Comparison of ENCODE assay signal across 16 cellular contexts in genomic region chr1:65469889-65470340, GRCh38. TPM values are rescaled to one million over a fixed set of nuclear protein-coding genes. Genes with fewer than 3 reads are reported as not detected.
DNase-seq lines count a peak whose midpoint lies in the region; ATAC-seq and TF ChIP-seq lines count a peak whose summit lies in the region.
"Had no signal": no experiment of that assay in that cellular context is flagged by ENCODE, and none has a peak within 500 bp of the region (broad histone marks: within the 10 kb centered on the region; RNA-seq: fewer than 3 reads in every experiment).

No MANE protein-coding gene starts in this region.

- H3K27me3 ChIP-seq in cardiac muscle cell (no peaks in the 10 kb centered on the region), brain microvascular endothelial cell (replicated peaks) (no peaks in the 10 kb centered on the region), left lung (no peaks in the 10 kb centered on the region), H7 (ENCODE audit: control insufficient read depth, insufficient read depth, low read length) (no peaks in the 10 kb centered on the region)

- H3K36me3 ChIP-seq in cardiac muscle cell = no peaks in the 10 kb centered on the region
- no peaks in the 10 kb centered on the region for H3K36me3 ChIP-seq in brain microvascular endothelial cell (replicated peaks)
- no peaks in the 10 kb centered on the region for H3K36me3 ChIP-seq in left lung
- H3K36me3 ChIP-seq in H7 (replicated peaks; ENCODE audit: control insufficient read depth, insufficient read depth, low read length) = no peaks in the 10 kb centered on the region

- H3K4me3 Mint-ChIP-seq in activated T-cell treated with anti-CD3 and anti-CD28 coated beads, Interleukin-2, amount 50 U/mL, for 4 hours = no peak overlapping the region
- H3K4me3 Mint-ChIP-seq: activated CD8-positive, alpha-beta memory T cell treated with anti-CD3 and anti-CD28 coated beads, Interleukin-2, amount 10 ng/mL, durations not matched to agents 7 days and 5 days; activated naive CD8-positive, alpha-beta T cell treated with anti-CD3 and anti-CD28 coated beads, Interleukin-2, amount 10 ng/mL, durations not matched to agents 7 days and 5 days had no signal

- H3K4me1 ChIP-seq in cardiac muscle cell (ENCODE audit: low read depth) (peaks cover 25% of the 10 kb centered on the region), left lung (peaks cover 0 to 9% of the 10 kb centered on the region in 2 donors)

- peak; percentile 1 to 84 for DNase-seq in cardiac muscle cell (ENCODE audit: low read depth in 1 of 2, low spot score in 1 of 2)
- DNase-seq in cardiac septum (ENCODE audit: low spot score) = no peak
- DNase-seq in brain microvascular endothelial cell = peak; percentile 34
- DNase-seq in left lung = no peak
- no peak for DNase-seq in D341Med (ENCODE audit: low spot score)
- DNase-seq in activated T-cell treated with anti-CD3 and anti-CD28 coated beads, Interleukin-2, amount 50 U/mL, for 4 hours = no peak
- no peak for DNase-seq in H7
- DNase-seq: activated CD8-positive, alpha-beta memory T cell treated with anti-CD3 and anti-CD28 coated beads, Interleukin-2, amount 10 ng/mL, durations not matched to agents 7 days and 5 days; activated naive CD8-positive, alpha-beta T cell treated with anti-CD3 and anti-CD28 coated beads, Interleukin-2, amount 10 ng/mL, durations not matched to agents 7 days and 5 days; AML-193; effector CD8-positive, alpha-beta T cell; hippocampal formation; NCI-H1930 had no signal

- intact Hi-C loops in cardiac septum (cut with DNase I) = no loop called here
- intact Hi-C loops in left lung (cut with DNase I) = no loop called here

- no peaks in the 10 kb centered on the region for H3K4me1 Mint-ChIP-seq in activated T-cell treated with anti-CD3 and anti-CD28 coated beads, Interleukin-2, amount 50 U/mL, for 4 hours (ENCODE audit: low read depth)
- H3K4me1 Mint-ChIP-seq: activated CD8-positive, alpha-beta memory T cell treated with anti-CD3 and anti-CD28 coated beads, Interleukin-2, amount 10 ng/mL, durations not matched to agents 7 days and 5 days; activated naive CD8-positive, alpha-beta T cell treated with anti-CD3 and anti-CD28 coated beads, Interleukin-2, amount 10 ng/mL, durations not matched to agents 7 days and 5 days had no signal

- ATAC-seq in left lung = peak; percentile 17
- ATAC-seq in GM21367 (IDR thresholded peaks at IDR 0.05; ENCODE audit: unreplicated experiment) = no peak
- no peak for ATAC-seq in activated T-cell treated with anti-CD3 and anti-CD28 coated beads, Interleukin-2, amount 50 U/mL, for 4 hours
- ATAC-seq: activated CD8-positive, alpha-beta memory T cell treated with anti-CD3 and anti-CD28 coated beads, Interleukin-2, amount 10 ng/mL, durations not matched to agents 7 days and 5 days had no signal

- peaks cover 4% of the 10 kb centered on the region for H3K36me3 Mint-ChIP-seq in activated T-cell treated with anti-CD3 and anti-CD28 coated beads, Interleukin-2, amount 50 U/mL, for 4 hours (ENCODE audit: insufficient read depth)
- H3K36me3 Mint-ChIP-seq: activated naive CD8-positive, alpha-beta T cell treated with anti-CD3 and anti-CD28 coated beads, Interleukin-2, amount 10 ng/mL, durations not matched to agents 7 days and 5 days had no signal

- H3K9me3 ChIP-seq in cardiac muscle cell (ENCODE audit: low read depth) (no peaks in the 10 kb centered on the region), left lung (no peaks in the 10 kb centered on the region)

- H3K27me3 Mint-ChIP-seq in activated T-cell treated with anti-CD3 and anti-CD28 coated beads, Interleukin-2, amount 50 U/mL, for 4 hours (ENCODE audit: low read depth) = no peaks in the 10 kb centered on the region
- H3K27me3 Mint-ChIP-seq: activated CD8-positive, alpha-beta memory T cell treated with anti-CD3 and anti-CD28 coated beads, Interleukin-2, amount 10 ng/mL, durations not matched to agents 7 days and 5 days; activated naive CD8-positive, alpha-beta T cell treated with anti-CD3 and anti-CD28 coated beads, Interleukin-2, amount 10 ng/mL, durations not matched to agents 7 days and 5 days had no signal

- in situ Hi-C loops in brain microvascular endothelial cell (cut with HindIII; ENCODE audit: low pct_ligation_motif_present, low sequenced_read_pairs) = no loop called here

- H3K27ac ChIP-seq in cardiac muscle cell (peak overlapping the region; percentile 58), brain microvascular endothelial cell (no peak overlapping the region), left lung (peak overlapping the region in 1 of 2 donors; percentile 26)
- H3K27ac ChIP-seq: RWPE1 had no signal

- no peak for TF ChIP-seq CTCF in cardiac muscle cell (IDR thresholded peaks at IDR 0.05; ENCODE audit: low read depth, low read length)
- TF ChIP-seq CTCF in brain microvascular endothelial cell (IDR thresholded peaks at IDR 0.05; ENCODE audit: low read depth, low read length, missing control alignments) = no peak
- no peak for TF ChIP-seq CTCF in left lung (IDR thresholded peaks at IDR 0.05)

- H3K4me3 ChIP-seq in cardiac muscle cell (no peak overlapping the region), brain microvascular endothelial cell (ENCODE audit: low read depth, low read length) (no peak overlapping the region), left lung (no peak overlapping the region), H7 (ENCODE audit: insufficient read depth, low read depth, low read length) (no peak overlapping the region)
- H3K4me3 ChIP-seq: skin epidermis had no signal

- H3K9me3 Mint-ChIP-seq in activated T-cell treated with anti-CD3 and anti-CD28 coated beads, Interleukin-2, amount 50 U/mL, for 4 hours = peaks cover 10% of the 10 kb centered on the region

RNA-seq across cellular contexts. Expression of gene LEPR, which starts 49.4 kb away (rescaled TPM):
- 4.3 and 10.2 TPM in 2 replicates for total RNA-seq in cardiac muscle cell
- polyA plus RNA-seq in cardiac muscle cell = 5.5 and 13.6 TPM in 2 replicates
- 8.0 TPM for total RNA-seq in cardiac septum
- total RNA-seq in left lung = 10 to 100 TPM; 16.6 to 24.7 TPM
- under 1 TPM; 0.32 to 0.38 (median 0.38) TPM for total RNA-seq in activated T-cell treated with anti-CD3 and anti-CD28 coated beads, Interleukin-2, amount 50 U/mL, for 4 hours
- 7.0 and 9.8 TPM in 2 replicates for total RNA-seq in H7 (2014; rRNA removed; shearing (Covaris generic))

RNA-seq across cellular contexts. Expression of gene LEPROT, which starts 49.4 kb away (rescaled TPM):
- total RNA-seq in cardiac muscle cell (33.7 and 43.3 TPM in 2 replicates), cardiac septum (54.9 TPM), left lung (100 to 1,000 TPM; 114 to 132 TPM)
- 57.7 and 70.6 TPM in 2 replicates for polyA plus RNA-seq in cardiac muscle cell
- 10 to 100 TPM; 12.6 to 15.7 (median 12.6) TPM for total RNA-seq in activated T-cell treated with anti-CD3 and anti-CD28 coated beads, Interleukin-2, amount 50 U/mL, for 4 hours
- 26.8 and 27.7 TPM in 2 replicates for total RNA-seq in H7 (2014; rRNA removed; shearing (Covaris generic))

Comparison
In these comparisons a context has a peak if more than half of its experiments do, and no peak if none do; other contexts are left out.
1. DNase-seq: peak in cardiac muscle cell (2 of 2) and brain microvascular endothelial cell (single experiment); none in cardiac septum (single experiment), left lung (0 of 2), D341Med (single experiment), activated T-cell treated with anti-CD3 and anti-CD28 coated beads, Interleukin-2, amount 50 U/mL, for 4 hours (single experiment) and H7 (single experiment).